Comparison of ENCODE assay signal across 11 cellular contexts in the genomic region with DNA sequence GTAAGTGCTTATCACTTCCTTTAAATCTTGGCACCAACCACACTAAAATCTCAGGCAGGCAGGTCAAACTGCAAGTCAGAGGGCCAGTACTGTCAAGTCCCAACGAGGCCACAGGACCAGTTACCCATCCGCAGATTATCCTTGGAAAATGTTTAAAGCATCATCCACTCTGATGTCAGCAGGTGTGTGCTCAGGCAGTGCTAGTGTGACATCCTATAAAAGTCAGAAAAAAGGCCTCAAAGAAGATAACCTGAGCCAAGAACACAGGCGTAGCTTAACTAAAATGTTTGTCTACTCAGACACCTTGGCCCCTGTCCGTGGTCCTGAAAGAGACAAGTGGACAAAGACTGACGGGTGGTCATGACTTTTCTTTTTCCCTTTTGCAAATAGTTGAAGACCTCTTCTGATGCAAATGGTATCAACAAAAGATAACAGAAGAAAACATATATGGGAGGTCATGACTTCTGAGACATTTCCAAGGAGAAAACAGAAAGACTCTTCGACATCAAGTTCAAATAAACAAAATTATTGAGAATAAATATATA.
DNase-seq lines count a peak whose midpoint lies in the region; ATAC-seq and TF ChIP-seq lines count a peak whose summit lies in the region.
"Had no signal": no experiment of that assay in that cellular context is flagged by ENCODE, and none has a peak within 500 bp of the region (broad histone marks: within the 10 kb centered on the region; RNA-seq: fewer than 3 reads in every experiment).

No MANE protein-coding gene starts in this region.

- no peak for ATAC-seq in GM19452 (IDR thresholded peaks at IDR 0.05; ENCODE audit: unreplicated experiment)
- ATAC-seq in HG03196 (IDR thresholded peaks at IDR 0.05; ENCODE audit: unreplicated experiment), result no peak

- TF ChIP-seq CTCF in 22Rv1 (IDR thresholded peaks at IDR 0.05), result no peak
- TF ChIP-seq CTCF in fibroblast of the aortic adventitia (IDR thresholded peaks at IDR 0.05; ENCODE audit: insufficient read depth, low read length), result no peak

- peak overlapping the region; percentile 25; the same call in 1 of the 2 replicates for H3K27ac ChIP-seq in 22Rv1
- H3K27ac ChIP-seq: ovary had no signal

- no peak overlapping the region for H3K4me3 ChIP-seq in fibroblast of the aortic adventitia (ENCODE audit: low read depth, low read length)
- H3K4me3 ChIP-seq: ovary had no signal

- in situ Hi-C loops in G401 (cut with HindIII; ENCODE audit: low sequenced_read_pairs), result no loop called here

- DNase-seq in G401 (ENCODE audit: low spot score) (peak; percentile 1), RKO (ENCODE audit: low spot score) (peak; percentile 38), fibroblast of the aortic adventitia (ENCODE audit: low read depth) (peak; percentile 54), NCI-H748 (lab: John Stamatoyannopoulos, UW; ENCODE audit: unreplicated experiment) (no peak), HCEC 1CT (no peak)
- DNase-seq: hippocampal formation, NCI-H2081 had no signal

Comparison
In these comparisons a context has a peak if more than half of its experiments do, and no peak if none do; other contexts are left out.
1. DNase-seq: peak in G401 (single experiment), RKO (single experiment) and fibroblast of the aortic adventitia (single experiment); none in NCI-H748 (single experiment) and HCEC 1CT (single experiment).